Comparison of ENCODE assay signal across 8 cellular contexts in the genomic region with DNA sequence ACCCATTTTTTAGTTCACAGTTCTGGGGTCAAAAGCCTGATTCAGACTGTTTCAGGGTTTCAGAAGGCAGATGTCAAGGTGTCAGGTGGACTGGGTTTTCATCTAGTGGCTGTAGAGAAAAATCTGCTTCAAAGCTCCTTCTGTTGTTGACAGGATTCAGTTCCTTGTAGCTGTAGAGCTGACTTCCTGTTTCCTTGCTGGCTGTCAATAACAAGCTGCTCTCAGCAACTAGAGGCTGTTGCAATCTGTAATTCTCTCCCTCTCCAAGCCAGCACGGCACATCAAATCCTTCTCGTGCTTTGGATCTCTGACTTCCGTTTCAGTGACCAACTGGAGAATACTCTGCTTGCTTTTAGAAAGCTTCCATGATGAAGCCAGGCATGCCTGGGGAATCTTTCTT.
A peak's percentile ranks its signal among the peaks of the same experiment; 100 is the strongest.
DNase-seq lines count a peak whose midpoint lies in the region; ATAC-seq and TF ChIP-seq lines count a peak whose summit lies in the region.

No MANE protein-coding gene starts in this region.

- intact Hi-C loops in mucosa of descending colon (cut with DNase I, micrococcal nuclease): no loop called here
- intact Hi-C loops in stomach (cut with DNase I; ENCODE audit: low total_unique reads): no loop called here

- TF ChIP-seq CTCF in mucosa of descending colon (IDR thresholded peaks at IDR 0.05) (no peak), stomach (IDR thresholded peaks at IDR 0.05) (no peak)

- H3K4me1 Mint-ChIP-seq in activated naive CD8-positive, alpha-beta T cell (ENCODE audit: low read depth): peaks cover 16% of the 10 kb centered on the region
- H3K4me1 Mint-ChIP-seq in activated naive CD8-positive, alpha-beta T cell treated with anti-CD3 and anti-CD28 coated beads, Interleukin-2, amount 50 U/mL, for 24 hours: peaks cover 9% of the 10 kb centered on the region

- H3K27ac Mint-ChIP-seq in activated naive CD8-positive, alpha-beta T cell: no peak overlapping the region
- no peak overlapping the region for H3K27ac Mint-ChIP-seq in activated naive CD8-positive, alpha-beta T cell treated with anti-CD3 and anti-CD28 coated beads, Interleukin-2, amount 50 U/mL, for 24 hours

- no peaks in the 10 kb centered on the region for H3K27me3 Mint-ChIP-seq in activated naive CD8-positive, alpha-beta T cell
- no peaks in the 10 kb centered on the region for H3K27me3 Mint-ChIP-seq in activated naive CD8-positive, alpha-beta T cell treated with anti-CD3 and anti-CD28 coated beads, Interleukin-2, amount 50 U/mL, for 24 hours

- no peak for DNase-seq in activated naive CD8-positive, alpha-beta T cell treated with anti-CD3 and anti-CD28 coated beads, Interleukin-2, amount 50 U/mL, for 24 hours
- DNase-seq in OCI-M1 (lab: John Stamatoyannopoulos, UW): peak; percentile 84
- DNase-seq in mucosa of descending colon: no peak
- DNase-seq in stomach: no peak
- DNase-seq in activated gamma-delta T cell treated with Interleukin-2 at 50 U/mL for 16 hours: no peak
- DNase-seq in SJCRH30: no peak

- TF ChIP-seq EP300 in stomach (IDR thresholded peaks at IDR 0.05): no peak

- H3K27me3 ChIP-seq in stomach (no peaks in the 10 kb centered on the region), SJCRH30 (no peaks in the 10 kb centered on the region)

- no peak overlapping the region for H3K4me3 ChIP-seq in mucosa of descending colon
- H3K4me3 ChIP-seq in stomach: no peak overlapping the region
- H3K4me3 ChIP-seq in SJCRH30: no peak overlapping the region

- ATAC-seq in activated naive CD8-positive, alpha-beta T cell treated with anti-CD3 and anti-CD28 coated beads, Interleukin-2, amount 50 U/mL, for 24 hours: no peak
- ATAC-seq in HG02840 (IDR thresholded peaks at IDR 0.05; ENCODE audit: low FRiP score, unreplicated experiment) (peak; percentile 78), mucosa of descending colon (peak; percentile 27)

- H3K4me1 ChIP-seq in mucosa of descending colon (ENCODE audit: low read depth) (no peaks in the 10 kb centered on the region), stomach (no peaks in the 10 kb centered on the region), SJCRH30 (no peaks in the 10 kb centered on the region)

- no peaks in the 10 kb centered on the region for H3K36me3 Mint-ChIP-seq in activated naive CD8-positive, alpha-beta T cell
- H3K36me3 Mint-ChIP-seq in activated naive CD8-positive, alpha-beta T cell treated with anti-CD3 and anti-CD28 coated beads, Interleukin-2, amount 50 U/mL, for 24 hours (ENCODE audit: low read depth): no peaks in the 10 kb centered on the region

- TF ChIP-seq POLR2A in stomach (IDR thresholded peaks at IDR 0.05): no peak

- no peaks in the 10 kb centered on the region for H3K36me3 ChIP-seq in mucosa of descending colon (ENCODE audit: low read depth)
- no peaks in the 10 kb centered on the region for H3K36me3 ChIP-seq in stomach
- no peaks in the 10 kb centered on the region for H3K36me3 ChIP-seq in SJCRH30

- H3K9me3 ChIP-seq in mucosa of descending colon (no peaks in the 10 kb centered on the region), stomach (no peaks in the 10 kb centered on the region), SJCRH30 (replicated peaks) (no peaks in the 10 kb centered on the region)

- peak overlapping the region; percentile 15 for H3K4me3 Mint-ChIP-seq in activated naive CD8-positive, alpha-beta T cell
- H3K4me3 Mint-ChIP-seq in activated naive CD8-positive, alpha-beta T cell treated with anti-CD3 and anti-CD28 coated beads, Interleukin-2, amount 50 U/mL, for 24 hours: no peak overlapping the region

- H3K27ac ChIP-seq in stomach: no peak overlapping the region
- H3K27ac ChIP-seq in SJCRH30: no peak overlapping the region

- WGBS in stomach, 5 donors: 50 to 71% (median 62%) methylated on average over 3 of the region's 3 CpGs

- H3K9me3 Mint-ChIP-seq in activated naive CD8-positive, alpha-beta T cell (ENCODE audit: low read depth): no peaks in the 10 kb centered on the region
- no peaks in the 10 kb centered on the region for H3K9me3 Mint-ChIP-seq in activated naive CD8-positive, alpha-beta T cell treated with anti-CD3 and anti-CD28 coated beads, Interleukin-2, amount 50 U/mL, for 24 hours
